ENCODE assay signal across 32 cellular contexts in genomic region chr7:7898155-7898554, GRCh38.
"Had no signal": no experiment of that assay in that cellular context is flagged by ENCODE, and none has a peak within 500 bp of the region (broad histone marks: within the 10 kb centered on the region; RNA-seq: fewer than 3 reads in every experiment).

No MANE protein-coding gene starts in this region.

- H3K9me3 Mint-ChIP-seq: activated CD4-positive, alpha-beta T cell treated with anti-CD3 and anti-CD28 coated beads, Interleukin-2, amount 10 ng/mL, durations not matched to agents 24 days and 14 days; activated CD8-positive, alpha-beta T cell treated with anti-CD3 and anti-CD28 coated beads for 36 hours; activated naive CD4-positive, alpha-beta T cell treated with anti-CD3 and anti-CD28 coated beads, Interleukin-2, amount 50 U/mL, for 72 hours; central memory CD8-positive, alpha-beta T cell; dendritic cell treated with granulocyte-macrophage colony-stimulating factor and Interleukin-4, amounts not matched to agents 40 ng/mL and 50 ng/mL, for 4 days; naive thymus-derived CD8-positive, alpha-beta T cell; neural crest cell; T-helper 1 cell treated with Interleukin-12 subunit alpha and Interleukin-12 subunit beta and Interleukin-4 antibody, amounts not matched to agents 30 μg/mL and 1 μg/mL, for 36 hours had no signal

- H3K27me3 ChIP-seq: esophagus squamous epithelium, foreskin keratinocyte, heart right ventricle, left lung, spleen, suprapubic skin, tibial artery, upper lobe of right lung had no signal

- H3K27ac Mint-ChIP-seq: activated CD4-positive, alpha-beta T cell treated with anti-CD3 and anti-CD28 coated beads, Interleukin-2, amount 10 ng/mL, durations not matched to agents 24 days and 14 days; activated CD8-positive, alpha-beta memory T cell treated with anti-CD3 and anti-CD28 coated beads, Interleukin-2, amount 10 ng/mL, durations not matched to agents 7 days and 5 days; activated CD8-positive, alpha-beta T cell treated with anti-CD3 and anti-CD28 coated beads for 36 hours; activated naive CD4-positive, alpha-beta T cell treated with anti-CD3 and anti-CD28 coated beads, Interleukin-2, amount 50 U/mL, for 72 hours; dendritic cell treated with granulocyte-macrophage colony-stimulating factor and Interleukin-4, amounts not matched to agents 40 ng/mL and 50 ng/mL, for 4 days; naive thymus-derived CD8-positive, alpha-beta T cell; T-helper 1 cell treated with Interleukin-12 subunit alpha and Interleukin-12 subunit beta and Interleukin-4 antibody, amounts not matched to agents 30 μg/mL and 1 μg/mL, for 36 hours had no signal

- ATAC-seq: activated CD4-positive, CD25-positive, alpha-beta regulatory T cell treated with anti-CD3 and anti-CD28 coated beads, Interleukin-2, amount 50 U/mL, for 24 hours; activated CD8-positive, alpha-beta memory T cell treated with anti-CD3 and anti-CD28 coated beads, Interleukin-2, amount 10 ng/mL, durations not matched to agents 7 days and 5 days; activated CD8-positive, alpha-beta T cell treated with anti-CD3 and anti-CD28 coated beads for 36 hours; activated naive CD4-positive, alpha-beta T cell treated with anti-CD3 and anti-CD28 coated beads, Interleukin-2, amount 50 U/mL, for 72 hours; heart right ventricle; left lung; lower lobe of right lung; naive thymus-derived CD8-positive, alpha-beta T cell; right cardiac atrium; upper lobe of right lung had no signal

- FAIRE-seq: bronchial epithelial cell, islet of Langerhans, TTC549 had no signal

- H3K4me1 ChIP-seq: esophagus squamous epithelium, left lung, lower lobe of right lung, spleen, suprapubic skin, tibial artery, upper lobe of right lung had no signal

- H3K27ac ChIP-seq: epithelial cell of prostate, esophagus squamous epithelium, foreskin keratinocyte, heart right ventricle, left lung, lower lobe of right lung, spleen, suprapubic skin, tibial artery, upper lobe of right lung, VCaP had no signal

- H3K36me3 ChIP-seq: esophagus squamous epithelium, heart right ventricle, left lung, lower lobe of right lung, suprapubic skin, upper lobe of right lung had no signal

- H3K36me3 Mint-ChIP-seq: activated naive CD4-positive, alpha-beta T cell treated with anti-CD3 and anti-CD28 coated beads, Interleukin-2, amount 50 U/mL, for 72 hours had no signal

- H3K27me3 Mint-ChIP-seq: activated CD4-positive, alpha-beta T cell treated with anti-CD3 and anti-CD28 coated beads, Interleukin-2, amount 10 ng/mL, durations not matched to agents 24 days and 14 days; activated CD8-positive, alpha-beta memory T cell treated with anti-CD3 and anti-CD28 coated beads, Interleukin-2, amount 10 ng/mL, durations not matched to agents 7 days and 5 days; activated CD8-positive, alpha-beta T cell treated with anti-CD3 and anti-CD28 coated beads for 36 hours; central memory CD8-positive, alpha-beta T cell; dendritic cell treated with granulocyte-macrophage colony-stimulating factor and Interleukin-4, amounts not matched to agents 40 ng/mL and 50 ng/mL, for 4 days; naive thymus-derived CD8-positive, alpha-beta T cell had no signal

- H3K4me3 ChIP-seq: esophagus squamous epithelium, heart right ventricle, left lung, lower lobe of right lung, spleen, suprapubic skin, tibial artery, upper lobe of right lung had no signal

- DNase-seq: activated CD4-positive, alpha-beta T cell treated with anti-CD3 and anti-CD28 coated beads, Interleukin-2, amount 10 ng/mL, durations not matched to agents 24 days and 14 days; activated CD8-positive, alpha-beta memory T cell treated with anti-CD3 and anti-CD28 coated beads, Interleukin-2, amount 10 ng/mL, durations not matched to agents 7 days and 5 days; activated CD8-positive, alpha-beta T cell treated with anti-CD3 and anti-CD28 coated beads for 36 hours; activated naive CD4-positive, alpha-beta T cell; activated T-cell treated with anti-CD3 and anti-CD28 coated beads, Interleukin-2, amount 50 U/mL, for 48 hours; anterior cingulate cortex; esophagus squamous epithelium; heart right ventricle; left lung; lower lobe of right lung; mesenchymal stem cell; naive thymus-derived CD8-positive, alpha-beta T cell; nucleus accumbens; right cardiac atrium; spleen; stimulated activated naive CD4-positive, alpha-beta T cell; T-helper 9 cell; tibial artery; upper lobe of right lung had no signal

- H3K4me3 Mint-ChIP-seq: activated CD4-positive, alpha-beta T cell treated with anti-CD3 and anti-CD28 coated beads, Interleukin-2, amount 10 ng/mL, durations not matched to agents 24 days and 14 days; activated CD8-positive, alpha-beta memory T cell treated with anti-CD3 and anti-CD28 coated beads, Interleukin-2, amount 10 ng/mL, durations not matched to agents 7 days and 5 days; activated CD8-positive, alpha-beta T cell treated with anti-CD3 and anti-CD28 coated beads for 36 hours; central memory CD8-positive, alpha-beta T cell; dendritic cell treated with granulocyte-macrophage colony-stimulating factor and Interleukin-4, amounts not matched to agents 40 ng/mL and 50 ng/mL, for 4 days; naive thymus-derived CD8-positive, alpha-beta T cell; neural crest cell; T-helper 1 cell treated with Interleukin-12 subunit alpha and Interleukin-12 subunit beta and Interleukin-4 antibody, amounts not matched to agents 30 μg/mL and 1 μg/mL, for 36 hours had no signal

- H3K9me3 ChIP-seq: esophagus squamous epithelium, heart right ventricle, left lung, lower lobe of right lung, spleen, suprapubic skin, tibial artery, upper lobe of right lung had no signal
